18 cellular contexts compared by ENCODE assay signal in the genomic region with DNA sequence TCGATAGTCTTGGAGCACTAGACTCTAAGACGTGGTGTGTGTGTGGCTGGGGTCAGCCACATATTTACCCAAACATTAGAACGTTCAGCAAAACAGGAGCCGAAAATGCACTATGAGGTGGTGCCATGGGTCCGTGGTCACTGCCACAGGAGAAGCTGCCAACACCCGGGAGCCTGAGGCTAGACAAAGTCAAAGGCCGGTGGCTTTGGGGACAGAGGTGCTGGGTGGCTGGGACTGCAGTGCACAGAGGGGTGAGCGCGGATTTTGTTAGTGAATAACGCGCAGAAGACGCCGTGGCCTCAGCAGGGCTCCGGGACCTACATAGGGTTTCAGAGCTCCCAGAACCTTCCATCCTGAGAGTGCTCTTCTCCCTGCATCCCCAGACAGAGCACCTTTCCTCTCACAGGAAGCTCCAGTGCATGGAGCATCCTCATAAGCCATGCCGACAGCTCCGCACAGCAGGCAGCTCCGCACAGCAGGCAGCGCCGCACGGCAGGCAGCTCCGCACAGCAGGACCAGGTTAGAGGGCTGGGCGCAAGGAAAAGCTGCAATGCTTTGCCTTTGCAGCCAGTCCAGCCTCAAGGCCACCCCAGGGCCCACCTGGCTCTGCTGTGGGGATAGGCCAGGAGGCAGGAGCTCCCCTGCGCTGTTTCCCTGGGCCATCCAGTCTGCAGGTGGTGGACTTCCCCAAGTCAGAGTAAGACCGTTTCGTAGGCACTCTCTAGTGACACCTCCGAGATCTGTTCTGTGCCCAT.
"Had no signal": no experiment of that assay in that cellular context is flagged by ENCODE, and none has a peak within 500 bp of the region (broad histone marks: within the 10 kb centered on the region; RNA-seq: fewer than 3 reads in every experiment).

No MANE protein-coding gene starts in this region.

- H3K27me3 ChIP-seq: body of pancreas, neutrophil, right lobe of liver, tibial nerve, vagina had no signal

- H3K4me3 Mint-ChIP-seq: activated T-helper 17 cell treated with anti-CD3 and anti-CD28 coated beads, Interleukin-2, amount 50 U/mL, for 72 hours; naive thymus-derived CD8-positive, alpha-beta T cell; T-helper 2 cell treated with Interferon-gamma antibody and Interleukin-4, amounts not matched to agents 5 μg/mL and 100 μg/mL, for 36 hours had no signal

- H3K27ac ChIP-seq: body of pancreas, left ventricle myocardium inferior, neutrophil, psoas muscle, right lobe of liver, vagina had no signal

- H3K27ac Mint-ChIP-seq: activated naive CD4-positive, alpha-beta T cell treated with anti-CD3 and anti-CD28 coated beads, Interleukin-2, amount 50 U/mL, for 72 hours; activated T-helper 17 cell treated with anti-CD3 and anti-CD28 coated beads, Interleukin-2, amount 50 U/mL, for 72 hours; naive thymus-derived CD8-positive, alpha-beta T cell; T-helper 2 cell treated with Interferon-gamma antibody and Interleukin-4, amounts not matched to agents 5 μg/mL and 100 μg/mL, for 36 hours had no signal

- H3K4me1 Mint-ChIP-seq: activated T-helper 17 cell treated with anti-CD3 and anti-CD28 coated beads, Interleukin-2, amount 50 U/mL, for 72 hours; naive thymus-derived CD8-positive, alpha-beta T cell had no signal

- H3K4me3 ChIP-seq: body of pancreas, left ventricle myocardium inferior, psoas muscle, right lobe of liver, tibial nerve, vagina had no signal

- H3K9me3 Mint-ChIP-seq: activated naive CD4-positive, alpha-beta T cell treated with anti-CD3 and anti-CD28 coated beads, Interleukin-2, amount 50 U/mL, for 72 hours; activated T-helper 17 cell treated with anti-CD3 and anti-CD28 coated beads, Interleukin-2, amount 50 U/mL, for 72 hours; naive thymus-derived CD8-positive, alpha-beta T cell; T-helper 2 cell treated with Interferon-gamma antibody and Interleukin-4, amounts not matched to agents 5 μg/mL and 100 μg/mL, for 36 hours had no signal

- DNase-seq: activated CD4-positive, CD25-positive, alpha-beta regulatory T cell; activated T-cell treated with anti-CD3 and anti-CD28 coated beads for 4 hours; body of pancreas; central memory CD4-positive, alpha-beta T cell; cortex of kidney; effector CD8-positive, alpha-beta T cell; left ventricle myocardium inferior; mesenchymal stem cell; naive thymus-derived CD8-positive, alpha-beta T cell; right lobe of liver; stimulated activated CD4-positive, alpha-beta T cell treated with anti-CD3 and anti-CD28 coated beads, Interleukin-1b, Interleukin-23, amount 100 ng/mL, for 48 hours had no signal

- H3K4me1 ChIP-seq: body of pancreas, left ventricle myocardium inferior, psoas muscle, right lobe of liver, tibial nerve, vagina had no signal

- ATAC-seq: activated naive CD4-positive, alpha-beta T cell treated with anti-CD3 and anti-CD28 coated beads, Interleukin-2, amount 50 U/mL, for 72 hours; activated T-helper 17 cell treated with anti-CD3 and anti-CD28 coated beads, Interleukin-2, amount 50 U/mL, for 72 hours; body of pancreas; naive thymus-derived CD8-positive, alpha-beta T cell; psoas muscle; right lobe of liver had no signal

- H3K36me3 Mint-ChIP-seq: activated naive CD4-positive, alpha-beta T cell treated with anti-CD3 and anti-CD28 coated beads, Interleukin-2, amount 50 U/mL, for 72 hours; naive thymus-derived CD8-positive, alpha-beta T cell had no signal

- H3K36me3 ChIP-seq: left ventricle myocardium inferior, neutrophil, right lobe of liver, tibial nerve, vagina had no signal

- H3K9me3 ChIP-seq: body of pancreas, left ventricle myocardium inferior, neutrophil, psoas muscle, right lobe of liver, tibial nerve, vagina had no signal
